15 cellular contexts compared by ENCODE assay signal in genomic region chr4:2068198-2068470, GRCh38.
"Had no signal": no experiment of that assay in that cellular context is flagged by ENCODE, and none has a peak within 500 bp of the region (broad histone marks: within the 10 kb centered on the region; RNA-seq: fewer than 3 reads in every experiment).

No MANE protein-coding gene starts in this region.

- H3K9me3 ChIP-seq: heart right ventricle, lower lobe of right lung, pancreas had no signal

- DNase-seq: activated CD4-positive, alpha-beta T cell treated with anti-CD3 and anti-CD28 coated beads, Interleukin-2, amount 50 U/mL, for 1 hour; activated CD4-positive, CD25-positive, alpha-beta regulatory T cell; effector memory CD8-positive, alpha-beta T cell; heart right ventricle; left cardiac atrium; nephron progenitor cell had no signal

- H3K4me3 ChIP-seq: heart right ventricle, lower lobe of right lung, pancreas had no signal

- H3K9me3 Mint-ChIP-seq: activated T-helper 17 cell treated with anti-CD3 and anti-CD28 coated beads, Interleukin-2, amount 50 U/mL, for 72 hours; central memory CD8-positive, alpha-beta T cell; dendritic cell treated with granulocyte-macrophage colony-stimulating factor and Interleukin-4, amounts not matched to agents 40 ng/mL and 50 ng/mL, for 4 days; effector memory CD8-positive, alpha-beta T cell; nephron progenitor cell; T-helper 2 cell treated with Interferon-gamma antibody and Interleukin-4, amounts not matched to agents 5 μg/mL and 100 μg/mL, for 36 hours had no signal

- ATAC-seq: activated T-helper 17 cell treated with anti-CD3 and anti-CD28 coated beads, Interleukin-2, amount 50 U/mL, for 72 hours; effector memory CD8-positive, alpha-beta T cell; heart right ventricle; left cardiac atrium; lower lobe of right lung; pancreas; stimulated activated memory B cell treated with anti-CD40 and anti-IgM and Interleukin-4, amounts not matched to agents 10 μg/mL and 1 μg/mL and 100 μg/mL, for 72 hours had no signal

- H3K27me3 ChIP-seq: pancreas had no signal

- H3K4me1 Mint-ChIP-seq: activated T-helper 17 cell treated with anti-CD3 and anti-CD28 coated beads, Interleukin-2, amount 50 U/mL, for 72 hours; central memory CD8-positive, alpha-beta T cell; stimulated activated memory B cell treated with anti-CD40 and anti-IgM and Interleukin-4, amounts not matched to agents 10 μg/mL and 1 μg/mL and 100 μg/mL, for 72 hours had no signal

- H3K36me3 Mint-ChIP-seq: stimulated activated memory B cell treated with anti-CD40 and anti-IgM and Interleukin-4, amounts not matched to agents 10 μg/mL and 1 μg/mL and 100 μg/mL, for 72 hours had no signal

- H3K27ac Mint-ChIP-seq: activated T-helper 17 cell treated with anti-CD3 and anti-CD28 coated beads, Interleukin-2, amount 50 U/mL, for 72 hours; dendritic cell treated with granulocyte-macrophage colony-stimulating factor and Interleukin-4, amounts not matched to agents 40 ng/mL and 50 ng/mL, for 4 days; nephron progenitor cell; stimulated activated memory B cell treated with anti-CD40 and anti-IgM and Interleukin-4, amounts not matched to agents 10 μg/mL and 1 μg/mL and 100 μg/mL, for 72 hours; T-helper 2 cell treated with Interferon-gamma antibody and Interleukin-4, amounts not matched to agents 5 μg/mL and 100 μg/mL, for 36 hours had no signal

- H3K27me3 Mint-ChIP-seq: activated T-helper 17 cell treated with anti-CD3 and anti-CD28 coated beads, Interleukin-2, amount 50 U/mL, for 72 hours had no signal

- H3K27ac ChIP-seq: epithelial cell of prostate, heart right ventricle, lower lobe of right lung, pancreas had no signal

- H3K4me3 Mint-ChIP-seq: activated T-helper 17 cell treated with anti-CD3 and anti-CD28 coated beads, Interleukin-2, amount 50 U/mL, for 72 hours; central memory CD8-positive, alpha-beta T cell; dendritic cell treated with granulocyte-macrophage colony-stimulating factor and Interleukin-4, amounts not matched to agents 40 ng/mL and 50 ng/mL, for 4 days; effector memory CD8-positive, alpha-beta T cell; nephron progenitor cell; stimulated activated memory B cell treated with anti-CD40 and anti-IgM and Interleukin-4, amounts not matched to agents 10 μg/mL and 1 μg/mL and 100 μg/mL, for 72 hours; T-helper 2 cell treated with Interferon-gamma antibody and Interleukin-4, amounts not matched to agents 5 μg/mL and 100 μg/mL, for 36 hours had no signal

- H3K4me1 ChIP-seq: heart right ventricle, lower lobe of right lung had no signal

- H3K36me3 ChIP-seq: heart right ventricle, lower lobe of right lung, pancreas had no signal

- FAIRE-seq: frontal cortex, pancreas had no signal
